8 cellular contexts compared by ENCODE assay signal in the genomic region with DNA sequence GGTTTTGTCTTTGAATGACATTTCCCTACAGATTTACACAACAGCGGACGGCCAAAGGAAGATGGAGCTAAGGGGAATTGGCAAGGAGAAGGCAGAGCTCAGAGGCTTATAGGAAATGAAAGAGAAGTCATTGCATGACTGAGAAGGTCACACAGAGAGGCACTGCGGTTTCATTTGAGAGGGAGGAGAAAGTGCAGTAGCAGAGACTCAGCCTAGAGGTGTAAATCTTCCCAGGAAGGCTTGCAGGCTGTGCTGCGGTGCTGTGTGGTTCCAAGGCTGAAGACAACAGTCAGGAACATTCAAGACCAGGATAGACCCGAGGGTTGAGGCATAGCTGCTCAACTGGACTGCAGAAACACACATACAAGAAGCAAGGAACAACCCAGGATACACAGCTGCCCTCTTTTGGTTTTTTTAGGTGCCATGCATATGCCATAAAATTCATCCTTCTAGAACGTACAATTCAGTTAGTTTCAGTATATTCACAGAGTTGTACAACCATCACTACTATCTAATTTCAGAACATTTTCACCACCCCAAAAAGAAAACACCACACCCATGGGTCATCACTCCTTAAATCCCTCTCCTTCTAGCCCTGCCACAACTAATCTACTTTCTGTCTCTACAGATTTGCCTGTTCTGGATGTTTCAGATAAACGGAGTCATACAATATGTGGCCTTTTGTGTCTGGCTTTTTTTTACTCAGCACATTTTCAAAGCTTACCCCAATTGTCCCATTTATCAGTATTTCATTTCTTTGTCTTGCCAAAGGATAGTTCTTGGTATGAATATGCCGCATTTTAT.
DNase-seq lines count a peak whose midpoint lies in the region; ATAC-seq lines count a peak whose summit lies in the region.
"Not testable (repeated sequence)": the region's sequence is repeated elsewhere in the genome, so short reads cannot be mapped to it uniquely, and the experiment has no call there.

No MANE protein-coding gene starts in this region.

- ATAC-seq in GM18907 (IDR thresholded peaks at IDR 0.05; ENCODE audit: unreplicated experiment) (peak; percentile 77), HG02588 (IDR thresholded peaks at IDR 0.05; ENCODE audit: unreplicated experiment) (peak; percentile 80), HG03280 (IDR thresholded peaks at IDR 0.05; ENCODE audit: unreplicated experiment) (peak; percentile 76)
- peak; percentile 92 to 97 for ATAC-seq in natural killer cell treated with Interleukin-12 subunit alpha and Interleukin-12 subunit beta and Interleukin-15 and Interleukin-18, amount 100 ng/mL, for 72 hours

- peaks cover 11 to 17% of the 10 kb centered on the region in 2 donors for H3K4me1 Mint-ChIP-seq in natural killer cell treated with Interleukin-12 subunit alpha and Interleukin-12 subunit beta and Interleukin-15 and Interleukin-18, amount 100 ng/mL, for 72 hours (ENCODE audit: low read depth in 2 of 2)

- not testable (repeated sequence) for H3K9me3 Mint-ChIP-seq in natural killer cell treated with Interleukin-12 subunit alpha and Interleukin-12 subunit beta and Interleukin-15 and Interleukin-18, amount 100 ng/mL, for 72 hours

- peak; percentile 1 for DNase-seq in AG08395 (ENCODE audit: low spot score)
- DNase-seq in RPMI7951 (ENCODE audit: low read depth): peak; percentile 43
- DNase-seq in activated T-cell treated with anti-CD3 and anti-CD28 coated beads, Interleukin-2, amount 50 U/mL, for 48 hours: peak; percentile 42
- peak; percentile 2 for DNase-seq in fibroblast of gingiva (ENCODE audit: low read depth)
- not testable (repeated sequence) for DNase-seq in natural killer cell treated with Interleukin-12 subunit alpha and Interleukin-12 subunit beta and Interleukin-15 and Interleukin-18, amount 100 ng/mL, for 72 hours (ENCODE audit: low spot score)

- H3K27me3 Mint-ChIP-seq in natural killer cell treated with Interleukin-12 subunit alpha and Interleukin-12 subunit beta and Interleukin-15 and Interleukin-18, amount 100 ng/mL, for 72 hours: not testable (repeated sequence)

- H3K36me3 Mint-ChIP-seq in natural killer cell treated with Interleukin-12 subunit alpha and Interleukin-12 subunit beta and Interleukin-15 and Interleukin-18, amount 100 ng/mL, for 72 hours: not testable (repeated sequence)

- peak overlapping the region in 1 of 2 donors; percentile 62 for H3K27ac Mint-ChIP-seq in natural killer cell treated with Interleukin-12 subunit alpha and Interleukin-12 subunit beta and Interleukin-15 and Interleukin-18, amount 100 ng/mL, for 72 hours

- peak overlapping the region; percentile 81 for H3K4me3 Mint-ChIP-seq in natural killer cell treated with Interleukin-12 subunit alpha and Interleukin-12 subunit beta and Interleukin-15 and Interleukin-18, amount 100 ng/mL, for 72 hours
